ENCODE assay signal across 19 cellular contexts in the genomic region with DNA sequence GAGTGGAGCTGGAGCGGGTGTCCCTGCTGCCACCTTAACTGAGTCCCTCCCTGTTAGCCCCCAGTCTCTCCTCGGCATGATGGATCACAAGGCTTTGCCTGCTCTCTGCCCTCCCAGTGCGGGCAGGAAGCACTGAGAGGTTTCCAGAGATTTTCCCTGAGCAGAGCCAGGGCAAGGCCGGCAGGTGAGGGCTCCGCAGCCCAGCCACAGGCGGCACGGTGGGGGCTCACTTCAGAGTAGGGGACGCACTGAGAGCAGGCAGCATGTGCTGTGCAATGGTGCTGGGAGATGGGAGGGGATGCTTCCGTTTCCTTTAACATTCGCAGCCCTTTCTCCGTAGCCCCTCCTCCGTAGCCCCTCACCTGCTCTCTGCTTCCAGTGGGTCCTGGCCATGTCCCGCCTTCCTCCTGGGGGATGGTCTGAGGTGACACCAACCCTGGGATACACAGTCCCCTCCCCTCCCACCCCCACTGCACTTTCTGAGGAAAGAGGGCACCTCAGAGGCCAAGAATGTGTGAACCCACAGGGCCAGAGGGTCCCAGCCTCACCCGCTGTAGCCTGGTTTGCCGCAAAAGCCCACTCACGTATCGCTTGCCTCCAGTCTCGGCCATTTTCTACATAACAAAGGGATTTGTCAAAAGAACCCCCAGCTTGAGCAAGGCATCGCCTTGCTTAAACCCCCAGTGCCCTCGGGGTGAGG. TPM values are rescaled to one million over a fixed set of nuclear protein-coding genes. Genes with fewer than 3 reads are reported as not detected.
"Had no signal": no experiment of that assay in that cellular context is flagged by ENCODE, and none has a peak within 500 bp of the region (broad histone marks: within the 10 kb centered on the region; RNA-seq: fewer than 3 reads in every experiment).

No MANE protein-coding gene starts in this region.

- H3K9me3 ChIP-seq: ascending aorta, left ventricle myocardium inferior, psoas muscle had no signal

- H3K4me3 ChIP-seq: ascending aorta, left ventricle myocardium inferior, psoas muscle had no signal

- H3K27me3 ChIP-seq: ascending aorta had no signal

- H3K27ac ChIP-seq: ascending aorta, left ventricle myocardium inferior, psoas muscle had no signal

- ATAC-seq: activated CD8-positive, alpha-beta T cell treated with anti-CD3 and anti-CD28 coated beads for 36 hours; activated T-cell treated with anti-CD3 and anti-CD28 coated beads, Interleukin-2, amount 50 U/mL, for 4 hours; psoas muscle; right cardiac atrium; stimulated activated naive CD8-positive, alpha-beta T cell treated with anti-CD3 and anti-CD28 coated beads, Interleukin-15, amount 100 ng/mL, for 72 hours; T-cell had no signal

- DNase-seq: activated CD4-positive, alpha-beta T cell treated with anti-CD3 and anti-CD28 coated beads for 48 hours; activated CD4-positive, CD25-positive, alpha-beta regulatory T cell; activated CD8-positive, alpha-beta T cell treated with anti-CD3 and anti-CD28 coated beads for 36 hours; activated naive CD4-positive, alpha-beta T cell treated with anti-CD3 and anti-CD28 coated beads, Interleukin-2, amount 50 U/mL, for 16 hours; activated T-cell treated with anti-CD3 and anti-CD28 coated beads, Interleukin-2, amount 50 U/mL, for 4 hours; erythroblast; foreskin melanocyte; glutamatergic neuron; left ventricle myocardium inferior; psoas muscle; right cardiac atrium; small intestine; stimulated activated CD4-positive, alpha-beta T cell treated with anti-CD3 and anti-CD28 coated beads, Interleukin-4, amount 100 ng/mL, for 1 hour; stimulated activated naive CD8-positive, alpha-beta T cell treated with anti-CD3 and anti-CD28 coated beads, Interleukin-15, amount 100 ng/mL, for 72 hours; T-cell; trophoblast cell had no signal

- H3K4me1 ChIP-seq: ascending aorta, psoas muscle had no signal

- H3K36me3 ChIP-seq: ascending aorta, left ventricle myocardium inferior had no signal

RNA-seq across cellular contexts. Expression of a gene that starts 10.7 kb away (rescaled TPM):
- total RNA-seq: activated CD8-positive, alpha-beta T cell treated with anti-CD3 and anti-CD28 coated beads for 36 hours; activated T-cell treated with anti-CD3 and anti-CD28 coated beads, Interleukin-2, amount 50 U/mL, for 4 hours; ascending aorta; bronchial epithelial cell; mononuclear cell; psoas muscle; T-cell had no signal
